17 cellular contexts compared by ENCODE assay signal in genomic region chr22:26670459-26670858, GRCh38. TPM values are rescaled to one million over a fixed set of nuclear protein-coding genes. Genes with fewer than 3 reads are reported as not detected.
DNase-seq lines count a peak whose midpoint lies in the region; ATAC-seq, FAIRE-seq and TF ChIP-seq lines count a peak whose summit lies in the region.
"Had no signal": no experiment of that assay in that cellular context is flagged by ENCODE, and none has a peak within 500 bp of the region (broad histone marks: within the 10 kb centered on the region; RNA-seq: fewer than 3 reads in every experiment).

No MANE protein-coding gene starts in this region.

- peaks cover 38% of the 10 kb centered on the region for H3K36me3 Mint-ChIP-seq in activated naive CD4-positive, alpha-beta T cell treated with anti-CD3 and anti-CD28 coated beads, Interleukin-2, amount 10 ng/mL, durations not matched to agents 7 days and 5 days
- H3K36me3 Mint-ChIP-seq in T-helper 17 cell (ENCODE audit: low read depth) = no peaks in the 10 kb centered on the region
- H3K36me3 Mint-ChIP-seq in type B pancreatic cell = peaks cover 1% of the 10 kb centered on the region

- no peak overlapping the region for H3K9ac ChIP-seq in H1 (replicated peaks in 1 of 4; ENCODE audit: extremely low read depth in 1 of 4, low read depth in 3 of 4, low read length in 3 of 4)

- no peaks in the 10 kb centered on the region for H3K27me3 Mint-ChIP-seq in activated naive CD4-positive, alpha-beta T cell treated with anti-CD3 and anti-CD28 coated beads, Interleukin-2, amount 10 ng/mL, durations not matched to agents 7 days and 5 days
- H3K27me3 Mint-ChIP-seq in T-helper 17 cell = no peaks in the 10 kb centered on the region
- H3K27me3 Mint-ChIP-seq in type B pancreatic cell = peaks cover 3% of the 10 kb centered on the region

- DNase-seq in activated naive CD4-positive, alpha-beta T cell treated with anti-CD3 and anti-CD28 coated beads, Interleukin-2, amount 10 ng/mL, durations not matched to agents 7 days and 5 days = no peak
- DNase-seq in activated naive CD4-positive, alpha-beta T cell (lab: John Stamatoyannopoulos, UW) = no peak
- no peak for DNase-seq in T-helper 17 cell
- DNase-seq in H1 (ENCODE audit: low read depth in 1 of 2, low spot score in 2 of 2) = no peak
- no peak for DNase-seq in type B pancreatic cell (ENCODE audit: extremely low spot score, unreplicated experiment)
- DNase-seq in NAMALWA (ENCODE audit: low spot score) = no peak
- DNase-seq in stimulated activated CD4-positive, alpha-beta T cell treated with anti-CD3 and anti-CD28 coated beads, Interleukin-4, amount 100 ng/mL, for 4 hours = no peak
- DNase-seq: endodermal cell, foreskin keratinocyte, left lung, NCI-H2081, NCI-H526 treated with DMSO at 0.1 percent for 48 hours, transverse colon had no signal

- H3K4me3 ChIP-seq in H1 (ENCODE audit: extremely low read depth in 1 of 4, insufficient read depth in 2 of 4, low read depth in 3 of 4, low read length in 4 of 4) = no peak overlapping the region
- H3K4me3 ChIP-seq: cardiac muscle cell, left lung, transverse colon had no signal

- H4K8ac ChIP-seq in H1 (ENCODE audit: extremely low read depth, insufficient read depth, low read length) = no peak overlapping the region

- no peaks in the 10 kb centered on the region for H3K9me3 Mint-ChIP-seq in activated naive CD4-positive, alpha-beta T cell treated with anti-CD3 and anti-CD28 coated beads, Interleukin-2, amount 10 ng/mL, durations not matched to agents 7 days and 5 days
- peaks cover 3% of the 10 kb centered on the region for H3K9me3 Mint-ChIP-seq in type B pancreatic cell
- H3K9me3 Mint-ChIP-seq: endodermal cell had no signal

- no peak overlapping the region for H2BK12ac ChIP-seq in H1 (ENCODE audit: low read depth, low read length)

- H3K27ac ChIP-seq in H1 (ENCODE audit: low read depth, low read length) = no peak overlapping the region
- H3K27ac ChIP-seq: cardiac muscle cell, foreskin keratinocyte had no signal

- H3K79me2 ChIP-seq in H1 (ENCODE audit: control insufficient read depth in 1 of 2, insufficient read depth in 2 of 2, low read length in 2 of 2) = peaks cover 0 to 17% of the 10 kb centered on the region in 2 experiments; a peak in 1 of 4 replicates

- H2BK15ac ChIP-seq in H1 (ENCODE audit: low read length) = no peak overlapping the region

- peak; percentile 42 for FAIRE-seq in H1 (lab: Jason Lieb, UNC)
- FAIRE-seq: D721Med had no signal

- H3K9me3 ChIP-seq in T-helper 17 cell (ENCODE audit: control insufficient read depth, low read length, poor library complexity, severe bottlenecking) = no peaks in the 10 kb centered on the region
- no peaks in the 10 kb centered on the region for H3K9me3 ChIP-seq in H1 (ENCODE audit: insufficient read depth in 2 of 2, low read depth in 1 of 2, low read length in 1 of 2)
- H3K9me3 ChIP-seq: left lung, transverse colon had no signal

- no peak overlapping the region for H2AFZ ChIP-seq in H1 (ENCODE audit: low read length)

- H3K18ac ChIP-seq in H1 (ENCODE audit: extremely low read depth, low read length) = no peak overlapping the region

- peaks cover 11 to 31% (median 21%) of the 10 kb centered on the region in 4 experiments for H3K36me3 ChIP-seq in H1 (ENCODE audit: control insufficient read depth in 2 of 4, insufficient read depth in 4 of 4, low read length in 3 of 4)
- H3K36me3 ChIP-seq: cardiac muscle cell, left lung, transverse colon had no signal

- no peak for TF ChIP-seq POLR2A in H1 (IDR thresholded peaks at IDR 0.05; ENCODE audit: control extremely low read depth in 1 of 2, low read depth in 2 of 2, low read length in 2 of 2)

- no peak overlapping the region for H3K14ac ChIP-seq in H1 (ENCODE audit: insufficient read length)

- TF ChIP-seq CTCF in H1 (IDR thresholded peaks at IDR 0.05; ENCODE audit: control extremely low read depth in 1 of 3, insufficient read depth in 1 of 3, low read depth in 1 of 3, low read length in 3 of 3) (no peak), type B pancreatic cell (conservative IDR thresholded peaks at IDR 0.05) (no peak)

- POLR2A ChIA-PET in H1 (lab: Charles Lee; ENCODE audit: partially characterized antibody) = interaction anchor here (1.7 to 5.3 kb wide), 2 partner anchors 12 to 24 kb away, joined by 5 to 43 read pairs; partner anchors contain the start of gene MIAT

- H3K4ac ChIP-seq in H1 (replicated peaks; ENCODE audit: insufficient read length, low read depth, low read length) = no peak overlapping the region

- H3K4me1 ChIP-seq in H1 (replicated peaks in 1 of 4; ENCODE audit: control insufficient read depth in 3 of 4, insufficient read depth in 4 of 4, low read length in 3 of 4) = peaks cover 4 to 24% (median 18%) of the 10 kb centered on the region in 4 experiments

- peak overlapping the region; percentile 21 for H3K4me3 Mint-ChIP-seq in activated naive CD4-positive, alpha-beta T cell treated with anti-CD3 and anti-CD28 coated beads, Interleukin-2, amount 10 ng/mL, durations not matched to agents 7 days and 5 days
- H3K4me3 Mint-ChIP-seq in T-helper 17 cell = peak overlapping the region; percentile 96
- peak overlapping the region; percentile 15 for H3K4me3 Mint-ChIP-seq in type B pancreatic cell
- H3K4me3 Mint-ChIP-seq: endodermal cell had no signal

- ATAC-seq in T-helper 17 cell (no peak), HG02840 (IDR thresholded peaks at IDR 0.05; ENCODE audit: low FRiP score, unreplicated experiment) (no peak)
- ATAC-seq: left lung had no signal

- no peak overlapping the region for H3K4me2 ChIP-seq in H1 (ENCODE audit: insufficient read depth in 1 of 2, low read depth in 2 of 2, low read length in 2 of 2)

- H3K27ac Mint-ChIP-seq in activated naive CD4-positive, alpha-beta T cell treated with anti-CD3 and anti-CD28 coated beads, Interleukin-2, amount 10 ng/mL, durations not matched to agents 7 days and 5 days = peak overlapping the region; percentile 98
- H3K27ac Mint-ChIP-seq in T-helper 17 cell = peak overlapping the region; percentile 99
- H3K27ac Mint-ChIP-seq in type B pancreatic cell = peak overlapping the region; percentile 11
- H3K27ac Mint-ChIP-seq: endodermal cell had no signal

- no peak overlapping the region for H4K5ac ChIP-seq in H1 (ENCODE audit: insufficient read length, low read depth, low read length)

- H3K23me2 ChIP-seq in H1 (ENCODE audit: low read depth, low read length) = peaks cover 11% of the 10 kb centered on the region

- WGBS in H1 (ENCODE audit: extremely low coverage in 1 of 2, insufficient coverage in 1 of 2, insufficient read length in 1 of 2, insufficient replicate concordance in 2 of 2, low coverage in 1 of 2, low lambda C conversion rate in 2 of 2, missing lambda C conversion rate in 1 of 2), 2 experiments = 88% methylated on average over 4 of the region's 4 CpGs; no CpG with 5 or more reads in 1 of the 2 experiments

- no peak overlapping the region for H3K56ac ChIP-seq in H1 (replicated peaks; ENCODE audit: insufficient read length, low read depth, low read length)

- no peaks in the 10 kb centered on the region for H4K20me1 ChIP-seq in H1 (replicated peaks in 1 of 2; ENCODE audit: control insufficient read depth in 1 of 2, insufficient read depth in 2 of 2, low read length in 2 of 2)

- TF ChIP-seq RAD21 in H1 (IDR thresholded peaks at IDR 0.05 in 1 of 2, conservative IDR thresholded peaks at IDR 0.05 in 1 of 2; ENCODE audit: low read depth in 2 of 2, low read length in 2 of 2) = no peak

- H2AK5ac ChIP-seq in H1 (ENCODE audit: low read depth, low read length) = no peak overlapping the region

- TF ChIP-seq EP300 in H1 (IDR thresholded peaks at IDR 0.05; ENCODE audit: borderline replicate concordance in 1 of 2, low read depth in 2 of 2, low read length in 2 of 2) = no peak

- CTCF ChIA-PET in activated naive CD4-positive, alpha-beta T cell treated with anti-CD3 and anti-CD28 coated beads, Interleukin-2, amount 10 ng/mL, durations not matched to agents 7 days and 5 days (lab: Charles Lee) = interaction anchor here (1.2 kb wide), 1 partner anchor 16 kb away, joined by 3 read pairs; no protein-coding TSS in a partner anchor
- CTCF ChIA-PET in H1 (lab: Charles Lee; ENCODE audit: partially characterized antibody) = interaction anchor here (0.6 to 0.8 kb wide), 4 partner anchors 11 to 294 kb away, joined by 3 to 4 read pairs (median 4); no protein-coding TSS in a partner anchor

- H2BK20ac ChIP-seq in H1 (ENCODE audit: low read length) = no peak overlapping the region

- H2BK5ac ChIP-seq in H1 (ENCODE audit: low read depth, low read length) = no peak overlapping the region

- H4K91ac ChIP-seq in H1 (replicated peaks; ENCODE audit: insufficient read length, low read length) = no peak overlapping the region

- H3K4me1 Mint-ChIP-seq in activated naive CD4-positive, alpha-beta T cell treated with anti-CD3 and anti-CD28 coated beads, Interleukin-2, amount 10 ng/mL, durations not matched to agents 7 days and 5 days = peaks cover 66% of the 10 kb centered on the region
- H3K4me1 Mint-ChIP-seq in T-helper 17 cell (peaks cover 58% of the 10 kb centered on the region), type B pancreatic cell (ENCODE audit: unreplicated experiment) (peaks cover 23% of the 10 kb centered on the region)

- H3K23ac ChIP-seq in H1 (ENCODE audit: insufficient read length) = no peak overlapping the region

- H2BK120ac ChIP-seq in H1 (replicated peaks; ENCODE audit: low read depth, low read length) = no peak overlapping the region

- H3K27me3 ChIP-seq in H1 (replicated peaks in 1 of 4; ENCODE audit: control insufficient read depth in 3 of 4, extremely low read depth in 1 of 4, insufficient read depth in 3 of 4, low read length in 3 of 4) = no peaks in the 10 kb centered on the region
- H3K27me3 ChIP-seq: cardiac muscle cell, foreskin keratinocyte, transverse colon had no signal

- peaks cover 14% of the 10 kb centered on the region for H3K79me1 ChIP-seq in H1 (ENCODE audit: low read depth, low read length)

RNA-seq across cellular contexts. Expression of gene MIAT, which starts 13.1 kb away (rescaled TPM):
- total RNA-seq in T-helper 17 cell (100 to 1,000 TPM in 1 of 2 donors, 10 to 100 TPM in 1; 83.4 to 116 TPM), type B pancreatic cell (ENCODE audit: low replicate concordance) (5.9 and 12.2 TPM in 2 replicates)
- 33.8 and 36.0 TPM in 2 replicates for total RNA-seq in H1 (2021; fragmentation: NEBNext Ultra II Directional; extraction: Animal tissue kit (Norgen Biotek cat#: 25700))
- polyA plus RNA-seq in H1 (2011; rRNA removed) = 27.6 and 38.3 TPM in 2 replicates
- polyA plus RNA-seq in H1 (2011; cell fraction: cytosol; rRNA removed) = 55.4 TPM
- polyA plus RNA-seq in H1 (2011; cell fraction: nucleus; rRNA removed) = 134 TPM
- polyA plus RNA-seq in H1 (2012, experiment 1 of 2) = 55.6 to 81.0 TPM (median 63.3 TPM) in 4 replicates
- polyA plus RNA-seq in H1 (2012, experiment 2 of 2) = 4.6 TPM
- polyA plus RNA-seq in H1 (2013, experiment 1 of 2) = 44.4 TPM
- 37.1 TPM for polyA plus RNA-seq in H1 (2013, experiment 2 of 2)
- 75.5 and 135 TPM in 2 replicates for polyA minus RNA-seq in H1 (2011; rRNA and poly(A)+ RNA removed)
- 20.6 TPM for polyA minus RNA-seq in H1 (2011; cell fraction: cytosol; rRNA and poly(A)+ RNA removed)
- polyA minus RNA-seq in H1 (2011; cell fraction: nucleus; rRNA and poly(A)+ RNA removed) = 72.4 TPM

RNA-seq across cellular contexts. Expression of gene CRYBA4, which starts 48.7 kb away (rescaled TPM):
- not detected for total RNA-seq in T-helper 17 cell
- total RNA-seq in H1 (2021; fragmentation: NEBNext Ultra II Directional; extraction: Animal tissue kit (Norgen Biotek cat#: 25700)) = 0.67 and 1.5 TPM in 2 replicates
- 2.2 and 3.1 TPM in 2 replicates for polyA plus RNA-seq in H1 (2011; rRNA removed)
- polyA plus RNA-seq in H1 (2011; cell fraction: cytosol; rRNA removed) = 2.0 TPM
- polyA plus RNA-seq in H1 (2011; cell fraction: nucleus; rRNA removed) = 1.4 TPM
- 0.84 to 2.4 TPM (median 1.9 TPM) in 4 replicates for polyA plus RNA-seq in H1 (2012, experiment 1 of 2)
- polyA plus RNA-seq in H1 (2012, experiment 2 of 2) = 1.5 TPM
- 1.7 TPM for polyA plus RNA-seq in H1 (2013, experiment 1 of 2)
- 2.0 TPM for polyA plus RNA-seq in H1 (2013, experiment 2 of 2)
- polyA minus RNA-seq in H1 (2011; rRNA and poly(A)+ RNA removed) = 0.56 and 0.69 TPM in 2 replicates
- not detected for polyA minus RNA-seq in H1 (2011; cell fraction: cytosol; rRNA and poly(A)+ RNA removed)
- polyA minus RNA-seq in H1 (2011; cell fraction: nucleus; rRNA and poly(A)+ RNA removed) = not detected
- 1.0 TPM in 1 of 2 replicates, not detected in the other for total RNA-seq in type B pancreatic cell (ENCODE audit: low replicate concordance)
- total RNA-seq: cardiac muscle cell, endodermal cell, foreskin keratinocyte, left lung, myocyte, transverse colon had no signal
- polyA plus RNA-seq: foreskin keratinocyte had no signal

RNA-seq across cellular contexts. Expression of gene CRYBB1, which starts 52.6 kb away (rescaled TPM):
- not detected for total RNA-seq in T-helper 17 cell
- 1.7 and 4.2 TPM in 2 replicates for total RNA-seq in H1 (2021; fragmentation: NEBNext Ultra II Directional; extraction: Animal tissue kit (Norgen Biotek cat#: 25700))
- polyA plus RNA-seq in H1 (2011; rRNA removed) = 6.0 and 7.2 TPM in 2 replicates
- polyA plus RNA-seq in H1 (2011; cell fraction: cytosol; rRNA removed) = 7.5 TPM
- polyA plus RNA-seq in H1 (2011; cell fraction: nucleus; rRNA removed) = 5.0 TPM
- 2.7 to 5.7 TPM (median 5.2 TPM) in 4 replicates for polyA plus RNA-seq in H1 (2012, experiment 1 of 2)
- 3.9 TPM for polyA plus RNA-seq in H1 (2012, experiment 2 of 2)
- polyA plus RNA-seq in H1 (2013, experiment 1 of 2) = 7.7 TPM
- 7.4 TPM for polyA plus RNA-seq in H1 (2013, experiment 2 of 2)
- 1.7 and 4.1 TPM in 2 replicates for polyA minus RNA-seq in H1 (2011; rRNA and poly(A)+ RNA removed)
- polyA minus RNA-seq in H1 (2011; cell fraction: cytosol; rRNA and poly(A)+ RNA removed) = 2.9 TPM
- polyA minus RNA-seq in H1 (2011; cell fraction: nucleus; rRNA and poly(A)+ RNA removed) = 1.3 TPM
- 4.6 TPM in 1 of 2 replicates, not detected in the other for total RNA-seq in type B pancreatic cell (ENCODE audit: low replicate concordance)
- total RNA-seq: cardiac muscle cell, foreskin keratinocyte, myocyte had no signal
- polyA plus RNA-seq: cardiac muscle cell, foreskin keratinocyte had no signal

Comparison
In these comparisons a context has a peak if more than half of its experiments do, and no peak if none do; other contexts are left out.
1. H3K27ac Mint-ChIP-seq: peak in every context shown above with its lines; median percentile 99 in T-helper 17 cell; 98 in activated naive CD4-positive, alpha-beta T cell treated with anti-CD3 and anti-CD28 coated beads, Interleukin-2, amount 10 ng/mL, durations not matched to agents 7 days and 5 days; 11 in type B pancreatic cell.
2. H3K4me3 Mint-ChIP-seq: peak in every context shown above with its lines; median percentile 96 in T-helper 17 cell; 21 in activated naive CD4-positive, alpha-beta T cell treated with anti-CD3 and anti-CD28 coated beads, Interleukin-2, amount 10 ng/mL, durations not matched to agents 7 days and 5 days; 15 in type B pancreatic cell.